9 cellular contexts compared by ENCODE assay signal in genomic region chr3:140429791-140430190, GRCh38.
"Had no signal": no experiment of that assay in that cellular context is flagged by ENCODE, and none has a peak within 500 bp of the region (broad histone marks: within the 10 kb centered on the region; RNA-seq: fewer than 3 reads in every experiment).

No MANE protein-coding gene starts in this region.

- H3K4me3 Mint-ChIP-seq: GM23338, H9, HFFc6 had no signal

- H3K4me3 ChIP-seq: GM23248, GM23338, HAP-1 had no signal

- H3K9me3 ChIP-seq: HAP-1 had no signal

- H3K27ac ChIP-seq: GM23248 had no signal

- H3K27ac Mint-ChIP-seq: GM23338, H9, HFFc6 had no signal

- H3K9me3 Mint-ChIP-seq: GM23338, H9 had no signal

- H3K36me3 ChIP-seq: HAP-1 had no signal

- DNase-seq: GM23248, GOT3, H7, H9, HCEC 1CT, HFFc6 had no signal

- ATAC-seq: GM23338, HCT116 had no signal

- H3K4me1 ChIP-seq: HAP-1 had no signal
